Comparison of ENCODE assay signal across 1 cellular context in genomic region chr3:31505353-31506048, GRCh38.
TF ChIP-seq lines count a peak whose summit lies in the region.

No MANE protein-coding gene starts in this region.

TF ChIP-seq in GM12878, 131 proteins besides CTCF, POLR2A, EP300 and RAD21:
- TF ChIP-seq PAX5 (IDR thresholded peaks at IDR 0.05; ENCODE audit: borderline replicate concordance, low read depth, low read length) (no peak), LARP7 (IDR thresholded peaks at IDR 0.05) (no peak), USF1 (IDR thresholded peaks at IDR 0.05; ENCODE audit: borderline replicate concordance, extremely low read length, insufficient read depth, low read depth, low read length) (no peak), MEF2B (IDR thresholded peaks at IDR 0.05; ENCODE audit: partially characterized antibody, poor library complexity, severe bottlenecking) (peak; percentile 59), TBL1XR1 (IDR thresholded peaks at IDR 0.05; ENCODE audit: low read depth, low read length) (no peak), IKZF1 (conservative IDR thresholded peaks at IDR 0.05) (0 out of 2 replicates have a peak, but pooled peaks have one; percentile 15), CHD1 (IDR thresholded peaks at IDR 0.05; ENCODE audit: low read depth, low read length) (no peak), BMI1 (IDR thresholded peaks at IDR 0.05; ENCODE audit: borderline replicate concordance) (peak; percentile 21; the same call in 1 of the 2 replicates)
